ENCODE assay signal across 8 cellular contexts in the genomic region with DNA sequence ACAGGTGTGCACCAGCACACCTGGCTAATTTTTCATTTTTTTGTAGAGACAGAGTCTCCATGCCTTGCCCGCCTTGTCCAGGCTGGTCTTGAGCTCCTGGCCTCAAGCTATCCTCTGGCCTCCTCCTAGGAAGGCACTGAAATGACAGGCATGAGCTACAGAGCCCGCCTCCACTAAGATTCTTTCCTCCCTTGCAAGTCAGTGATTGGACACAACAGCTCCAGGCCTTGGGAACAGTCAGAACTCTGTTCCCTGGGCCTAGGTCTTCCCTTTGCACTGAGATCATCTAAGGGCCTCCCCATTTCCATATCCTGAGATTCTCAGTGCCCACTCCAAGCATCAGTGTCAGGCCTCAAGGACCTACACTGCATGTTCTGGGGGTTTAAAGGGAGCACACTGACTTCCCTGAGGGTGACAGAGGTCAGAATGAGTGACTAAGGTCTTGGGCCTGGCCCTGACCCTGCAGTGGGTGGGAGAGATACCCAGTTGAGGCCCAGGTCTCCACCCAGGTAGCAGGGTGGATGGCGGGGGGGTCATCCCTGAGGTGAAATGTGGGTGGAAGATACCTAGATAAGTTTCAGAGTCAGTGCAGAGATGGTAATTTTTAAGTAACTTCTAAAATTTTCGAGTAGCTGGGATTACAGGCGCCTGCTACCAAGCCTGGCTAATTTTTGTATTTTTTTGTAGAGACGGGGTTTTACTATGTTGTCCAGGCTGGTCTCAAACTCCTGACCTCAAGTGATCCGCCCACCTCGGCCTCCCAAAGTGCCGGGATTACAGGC. TPM values are rescaled to one million over a fixed set of nuclear protein-coding genes. Genes with fewer than 3 reads are reported as not detected.
DNase-seq lines count a peak whose midpoint lies in the region; ATAC-seq and TF ChIP-seq lines count a peak whose summit lies in the region.

No MANE protein-coding gene starts in this region.

- TF ChIP-seq CTCF in fibroblast of villous mesenchyme (IDR thresholded peaks at IDR 0.05; ENCODE audit: insufficient read depth, low read depth, low read length), result no peak
- TF ChIP-seq CTCF in testis (IDR thresholded peaks at IDR 0.05), result no peak

- H3K27me3 ChIP-seq in testis, result no peaks in the 10 kb centered on the region

- no peak overlapping the region for H3K4me3 ChIP-seq in fibroblast of villous mesenchyme (ENCODE audit: low read depth, low read length)
- no peak overlapping the region for H3K4me3 ChIP-seq in testis

- H3K9me3 ChIP-seq in T-helper 17 cell (ENCODE audit: control insufficient read depth, low read length, poor library complexity, severe bottlenecking) (no peaks in the 10 kb centered on the region), testis (no peaks in the 10 kb centered on the region)

- peak overlapping the region; percentile 84 for H3K27ac Mint-ChIP-seq in T-helper 17 cell

- no peaks in the 10 kb centered on the region for H3K36me3 ChIP-seq in testis (ENCODE audit: low read depth, missing control alignments)

- DNase-seq in activated T-cell treated with anti-CD3 and anti-CD28 coated beads, Interleukin-2, amount 50 U/mL, for 4 hours, result no peak
- no peak for DNase-seq in activated T-cell treated with anti-CD3 and anti-CD28 coated beads for 4 hours
- DNase-seq in T-helper 17 cell, result no peak
- peak; percentile 41 for DNase-seq in fibroblast of villous mesenchyme (ENCODE audit: low read depth)
- DNase-seq in testis, result peak; percentile 36
- no peak for DNase-seq in HK-2 (ENCODE audit: unreplicated experiment)

- WGBS in testis, 2 donors, result 82 to 86% methylated on average over 9 of the region's 9 CpGs

- H3K9me3 Mint-ChIP-seq in activated T-cell treated with anti-CD3 and anti-CD28 coated beads, Interleukin-2, amount 50 U/mL, for 4 hours, result no peaks in the 10 kb centered on the region

- H3K4me3 Mint-ChIP-seq in activated T-cell treated with anti-CD3 and anti-CD28 coated beads, Interleukin-2, amount 50 U/mL, for 4 hours, result peak overlapping the region; percentile 74
- peak overlapping the region; percentile 87 for H3K4me3 Mint-ChIP-seq in T-helper 17 cell

- TF ChIP-seq POLR2A in testis (IDR thresholded peaks at IDR 0.05), result no peak

- H3K36me3 Mint-ChIP-seq in activated T-cell treated with anti-CD3 and anti-CD28 coated beads, Interleukin-2, amount 50 U/mL, for 4 hours (ENCODE audit: insufficient read depth), result no peaks in the 10 kb centered on the region
- H3K36me3 Mint-ChIP-seq in T-helper 17 cell (ENCODE audit: low read depth), result no peaks in the 10 kb centered on the region

- peaks cover 16% of the 10 kb centered on the region for H3K4me1 ChIP-seq in testis

- H3K27me3 Mint-ChIP-seq in activated T-cell treated with anti-CD3 and anti-CD28 coated beads, Interleukin-2, amount 50 U/mL, for 4 hours (ENCODE audit: low read depth), result no peaks in the 10 kb centered on the region
- H3K27me3 Mint-ChIP-seq in T-helper 17 cell, result no peaks in the 10 kb centered on the region

- intact Hi-C loops in testis (cut with DNase I; ENCODE audit: low total_unique reads), result no loop called here

- peaks cover 38% of the 10 kb centered on the region for H3K4me1 Mint-ChIP-seq in activated T-cell treated with anti-CD3 and anti-CD28 coated beads, Interleukin-2, amount 50 U/mL, for 4 hours (ENCODE audit: low read depth)
- H3K4me1 Mint-ChIP-seq in T-helper 17 cell, result peaks cover 38% of the 10 kb centered on the region

- no peak for ATAC-seq in activated T-cell treated with anti-CD3 and anti-CD28 coated beads, Interleukin-2, amount 50 U/mL, for 4 hours
- no peak for ATAC-seq in T-helper 17 cell
- ATAC-seq in HG02970 (IDR thresholded peaks at IDR 0.05; ENCODE audit: low FRiP score, unreplicated experiment), result no peak
- ATAC-seq in GM19351 (IDR thresholded peaks at IDR 0.05; ENCODE audit: unreplicated experiment), result no peak

- H3K27ac ChIP-seq in testis, result peak overlapping the region in 1 of 2 donors; percentile 93

RNA-seq across cellular contexts. Expression of a gene that starts 17.3 kb away (rescaled TPM):
- total RNA-seq in activated T-cell treated with anti-CD3 and anti-CD28 coated beads, Interleukin-2, amount 50 U/mL, for 4 hours, result 10 to 100 TPM; 68.0 to 86.2 (median 85.7) TPM
- 10 to 100 TPM; 28.4 to 36.2 TPM for total RNA-seq in T-helper 17 cell
- 73.0 and 88.9 TPM in 2 replicates for total RNA-seq in fibroblast of villous mesenchyme
- 10 to 100 TPM; 71.8 to 95.7 TPM for total RNA-seq in testis
- 112 TPM for polyA plus RNA-seq in testis (ENCODE audit: insufficient read depth, low read depth, low replicate concordance)

RNA-seq across cellular contexts. Expression of a gene that starts 26.7 kb away (rescaled TPM):
- 10 to 100 TPM; 10.5 to 13.4 (median 13.2) TPM for total RNA-seq in activated T-cell treated with anti-CD3 and anti-CD28 coated beads, Interleukin-2, amount 50 U/mL, for 4 hours
- total RNA-seq in T-helper 17 cell (1,000 to 10,000 TPM in 1 of 2 donors, 100 to 1,000 TPM in 1; 967 to 2,209 TPM), fibroblast of villous mesenchyme (13.0 and 16.1 TPM in 2 replicates), testis (1 to 10 TPM; 1.2 to 3.9 TPM)
- polyA plus RNA-seq in testis (ENCODE audit: insufficient read depth, low read depth, low replicate concordance), result 22.7 TPM

RNA-seq across cellular contexts. Expression of a gene that starts 34.6 kb away (rescaled TPM):
- 10 to 100 TPM; 45.2 to 57.3 (median 49.1) TPM for total RNA-seq in activated T-cell treated with anti-CD3 and anti-CD28 coated beads, Interleukin-2, amount 50 U/mL, for 4 hours
- total RNA-seq in T-helper 17 cell (1 to 10 TPM in 1 of 2 donors, under 1 TPM in 1; 0.91 to 1.0 TPM), fibroblast of villous mesenchyme (8.1 and 13.4 TPM in 2 replicates), testis (10 to 100 TPM; 10.2 to 12.1 TPM)
- 5.8 TPM for polyA plus RNA-seq in testis (ENCODE audit: insufficient read depth, low read depth, low replicate concordance)

RNA-seq across cellular contexts. Expression of a gene that starts 36.2 kb away (rescaled TPM):
- total RNA-seq in activated T-cell treated with anti-CD3 and anti-CD28 coated beads, Interleukin-2, amount 50 U/mL, for 4 hours, result 1 to 10 TPM; 1.6 to 6.8 (median 4.1) TPM
- 1 to 10 TPM; 3.4 to 4.5 TPM for total RNA-seq in T-helper 17 cell
- 5.6 and 8.4 TPM in 2 replicates for total RNA-seq in fibroblast of villous mesenchyme
- 10 to 100 TPM in 1 of 2 donors, 1 to 10 TPM in 1; 9.7 to 12.2 TPM for total RNA-seq in testis
- 13.3 TPM for polyA plus RNA-seq in testis (ENCODE audit: insufficient read depth, low read depth, low replicate concordance)

RNA-seq across cellular contexts. Expression of a gene that starts 55.8 kb away (rescaled TPM):
- total RNA-seq in activated T-cell treated with anti-CD3 and anti-CD28 coated beads, Interleukin-2, amount 50 U/mL, for 4 hours, result 1 to 10 TPM in 2 of 3 donors, under 1 TPM in 1; 0.83 to 1.5 (median 1.5) TPM
- 1 to 10 TPM; 2.3 to 6.2 TPM for total RNA-seq in T-helper 17 cell
- 6.9 and 11.9 TPM in 2 replicates for total RNA-seq in fibroblast of villous mesenchyme
- total RNA-seq in testis, result 1 to 10 TPM; 5.2 to 5.3 TPM
- polyA plus RNA-seq in testis (ENCODE audit: insufficient read depth, low read depth, low replicate concordance), result 4.2 TPM

Comparison
In these comparisons a context has a peak if more than half of its experiments do, and no peak if none do; other contexts are left out.
1. DNase-seq: peak in fibroblast of villous mesenchyme (single experiment) and testis (single experiment); none in activated T-cell treated with anti-CD3 and anti-CD28 coated beads, Interleukin-2, amount 50 U/mL, for 4 hours (single experiment), activated T-cell treated with anti-CD3 and anti-CD28 coated beads for 4 hours (single experiment), T-helper 17 cell (0 of 3) and HK-2 (single experiment).
2. RNA of a gene that starts 26.7 kb away (total RNA-seq): 967 to 2,209 TPM in T-helper 17 cell; 10.5 to 13.4 TPM in activated T-cell treated with anti-CD3 and anti-CD28 coated beads, Interleukin-2, amount 50 U/mL, for 4 hours, 13.0 to 16.1 TPM in fibroblast of villous mesenchyme and 1.2 to 3.9 TPM in testis; every median in the first group is over 10 times any median in the second.